Comparison of ENCODE assay signal across 8 cellular contexts in genomic region chr16:81431554-81432353, GRCh38. TPM values are rescaled to one million over a fixed set of nuclear protein-coding genes. Genes with fewer than 3 reads are reported as not detected.
DNase-seq lines count a peak whose midpoint lies in the region; ATAC-seq and TF ChIP-seq lines count a peak whose summit lies in the region.
"Had no signal": no experiment of that assay in that cellular context is flagged by ENCODE, and none has a peak within 500 bp of the region (broad histone marks: within the 10 kb centered on the region; RNA-seq: fewer than 3 reads in every experiment).

No MANE protein-coding gene starts in this region.

- DNase-seq in HFFc6: peak; percentile 89
- peak; percentile 66 for DNase-seq in glomerular visceral epithelial cell (ENCODE audit: extremely low spot score)
- peak in 1 of 2 donors; percentile 75 for DNase-seq in suprapubic skin (ENCODE audit: low spot score in 2 of 2)
- no peak for DNase-seq in cortex of kidney (lab: John Stamatoyannopoulos, UW)
- no peak for DNase-seq in CD4-positive, alpha-beta memory T cell
- DNase-seq: dorsolateral prefrontal cortex had no signal

- no peaks in the 10 kb centered on the region for H4K20me1 ChIP-seq in OCI-LY1 (ENCODE audit: insufficient read depth, low read length)

- TF ChIP-seq POLR2A in suprapubic skin (IDR thresholded peaks at IDR 0.05): no peak

- peak overlapping the region; percentile 87 for H3K27ac Mint-ChIP-seq in HFFc6
- no peak overlapping the region for H3K27ac Mint-ChIP-seq in CD4-positive, alpha-beta memory T cell

- WGBS in suprapubic skin: 74% methylated on average over 23 of the region's 23 CpGs

- no peaks in the 10 kb centered on the region for H3F3A ChIP-seq in OCI-LY1 (ENCODE audit: insufficient read depth, low read length)

- H3K9ac ChIP-seq in OCI-LY1 (ENCODE audit: low read length): no peak overlapping the region; the same call in 1 of the 2 replicates

- CTCF ChIA-PET in CD4-positive, alpha-beta memory T cell (lab: Charles Lee; ENCODE audit: partially characterized antibody): no interaction called here

- ATAC-seq in GM19452 (IDR thresholded peaks at IDR 0.05; ENCODE audit: unreplicated experiment): no peak

- no peak overlapping the region for H3K4me2 ChIP-seq in OCI-LY1 (ENCODE audit: low read length)

- no peak overlapping the region for H2AFZ ChIP-seq in OCI-LY1 (ENCODE audit: low read length)

- H3K4me1 ChIP-seq in OCI-LY1 (ENCODE audit: insufficient read depth, low read length, severe bottlenecking) (peaks cover 58% of the 10 kb centered on the region), suprapubic skin (peaks cover 6% of the 10 kb centered on the region)
- H3K4me1 ChIP-seq in CD4-positive, alpha-beta memory T cell (ENCODE audit: insufficient read depth, low read length): no peaks in the 10 kb centered on the region

- peaks cover 5% of the 10 kb centered on the region for H3K27me3 Mint-ChIP-seq in HFFc6 (ENCODE audit: insufficient read depth)
- H3K27me3 Mint-ChIP-seq in CD4-positive, alpha-beta memory T cell: peaks cover 0 to 2% of the 10 kb centered on the region in 2 donors

- H3K4me3 ChIP-seq in OCI-LY1 (ENCODE audit: low read depth, low read length, poor library complexity, severe bottlenecking): no peak overlapping the region
- no peak overlapping the region for H3K4me3 ChIP-seq in suprapubic skin
- no peak overlapping the region for H3K4me3 ChIP-seq in CD4-positive, alpha-beta memory T cell (ENCODE audit: low read length in 2 of 2)
- H3K4me3 ChIP-seq: dorsolateral prefrontal cortex had no signal

- H3K9me3 ChIP-seq in OCI-LY1 (ENCODE audit: low read length): no peaks in the 10 kb centered on the region
- H3K9me3 ChIP-seq in suprapubic skin: no peaks in the 10 kb centered on the region
- H3K9me3 ChIP-seq in CD4-positive, alpha-beta memory T cell (ENCODE audit: control insufficient read depth in 1 of 2, low read length in 2 of 2): no peaks in the 10 kb centered on the region

- H3K36me3 ChIP-seq in OCI-LY1 (ENCODE audit: insufficient read depth, low read length) (no peaks in the 10 kb centered on the region), suprapubic skin (no peaks in the 10 kb centered on the region)
- no peaks in the 10 kb centered on the region for H3K36me3 ChIP-seq in CD4-positive, alpha-beta memory T cell (ENCODE audit: insufficient read depth, low read length)

- no peaks in the 10 kb centered on the region for H3K9me2 ChIP-seq in OCI-LY1 (ENCODE audit: low read depth, low read length)

- H3K27ac ChIP-seq in OCI-LY1 (ENCODE audit: low read depth, low read length, poor library complexity, severe bottlenecking) (peak overlapping the region; percentile 99), suprapubic skin (peak overlapping the region; percentile 70)
- no peak overlapping the region for H3K27ac ChIP-seq in CD4-positive, alpha-beta memory T cell (ENCODE audit: low read depth, low read length)
- H3K27ac ChIP-seq: dorsolateral prefrontal cortex had no signal

- peaks cover 4% of the 10 kb centered on the region; the same call in 1 of the 2 replicates for H3K36me3 Mint-ChIP-seq in HFFc6 (ENCODE audit: low read depth)
- no peaks in the 10 kb centered on the region for H3K36me3 Mint-ChIP-seq in CD4-positive, alpha-beta memory T cell

- TF ChIP-seq CTCF in HFFc6 (IDR thresholded peaks at IDR 0.05) (0 out of 2 replicates have a peak, but pooled peaks have one; percentile 7), OCI-LY1 (IDR thresholded peaks at IDR 0.05; ENCODE audit: low read length) (no peak), suprapubic skin (IDR thresholded peaks at IDR 0.05) (no peak)

- intact Hi-C loops in CD4-positive, alpha-beta memory T cell (cut with micrococcal nuclease): no loop called here

- peaks cover 1% of the 10 kb centered on the region; the same call in 1 of the 2 replicates for H3K27me3 ChIP-seq in OCI-LY1 (ENCODE audit: insufficient read depth, low read length)
- H3K27me3 ChIP-seq in suprapubic skin: no peaks in the 10 kb centered on the region
- no peaks in the 10 kb centered on the region for H3K27me3 ChIP-seq in CD4-positive, alpha-beta memory T cell (ENCODE audit: insufficient read depth, low read length)

- H3K4me3 Mint-ChIP-seq in HFFc6: peak overlapping the region; percentile 53
- no peak overlapping the region for H3K4me3 Mint-ChIP-seq in CD4-positive, alpha-beta memory T cell

- POLR2A ChIA-PET in CD4-positive, alpha-beta memory T cell (lab: Charles Lee; ENCODE audit: partially characterized antibody): no interaction called here

- peaks cover 30% of the 10 kb centered on the region for H3K4me1 Mint-ChIP-seq in HFFc6 (ENCODE audit: low read depth)
- H3K4me1 Mint-ChIP-seq in CD4-positive, alpha-beta memory T cell: peaks cover 0 to 2% (median under 1%) of the 10 kb centered on the region in 4 donors

- H3K79me2 ChIP-seq in OCI-LY1 (ENCODE audit: insufficient read depth, low read length): no peaks in the 10 kb centered on the region

- no peak for TF ChIP-seq EP300 in suprapubic skin (IDR thresholded peaks at IDR 0.05)

- no peaks in the 10 kb centered on the region for H3K9me3 Mint-ChIP-seq in HFFc6
- no peaks in the 10 kb centered on the region for H3K9me3 Mint-ChIP-seq in CD4-positive, alpha-beta memory T cell

RNA-seq across cellular contexts. Expression of gene CMIP, which starts 12.9 kb away (rescaled TPM):
- total RNA-seq in HFFc6 (2021; fragmentation: NEBNext Ultra II Directional; extraction: Animal tissue kit (Norgen Biotek cat#: 25700)): 10 to 100 TPM; 35.9 to 48.0 (median 43.5) TPM
- total RNA-seq in suprapubic skin: 10 to 100 TPM; 63.9 to 89.9 (median 70.0) TPM
- 10 to 100 TPM; 33.2 to 36.4 TPM for total RNA-seq in CD4-positive, alpha-beta memory T cell
- under 1 TPM in 1 of 2 donors, not detected in 1; 0.84 TPM for polyA plus RNA-seq in CD4-positive, alpha-beta memory T cell

Comparison
In these comparisons a context has a peak if more than half of its experiments do, and no peak if none do; other contexts are left out.
1. DNase-seq: peak in HFFc6 (single experiment) and glomerular visceral epithelial cell (single experiment); none in cortex of kidney (single experiment) and CD4-positive, alpha-beta memory T cell (0 of 5).